8 cellular contexts compared by ENCODE assay signal in the genomic region with DNA sequence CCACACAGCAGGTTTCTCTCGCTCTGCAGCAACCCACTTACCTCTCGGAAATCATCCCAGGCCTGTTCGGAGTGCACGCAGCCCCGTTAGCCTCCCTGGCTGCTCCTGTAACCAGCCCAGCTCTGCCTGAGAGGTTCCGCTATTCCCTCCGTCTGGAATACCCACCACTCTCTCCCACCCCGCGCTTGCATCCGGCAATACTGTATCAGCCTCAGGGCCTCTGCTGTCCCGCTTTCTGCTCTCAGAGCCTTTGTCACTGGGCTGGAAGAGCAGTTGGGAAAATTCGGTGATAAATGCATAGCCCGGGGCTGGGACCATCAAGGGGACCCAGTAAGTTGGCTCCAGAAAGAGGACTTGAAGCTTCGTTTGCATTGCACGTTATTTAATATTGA. TPM values are rescaled to one million over a fixed set of nuclear protein-coding genes. Genes with fewer than 3 reads are reported as not detected.
A peak's percentile ranks its signal among the peaks of the same experiment; 100 is the strongest.
DNase-seq lines count a peak whose midpoint lies in the region; ATAC-seq and TF ChIP-seq lines count a peak whose summit lies in the region.

No MANE protein-coding gene starts in this region.

- no peak for TF ChIP-seq EP300 in upper lobe of left lung (IDR thresholded peaks at IDR 0.05)

- H3K4me1 ChIP-seq in left lung (peaks cover 26 to 61% of the 10 kb centered on the region in 2 donors), upper lobe of left lung (peaks cover 60 to 80% (median 72%) of the 10 kb centered on the region in 4 donors)

- peak; percentile 4 for ATAC-seq in left lung
- ATAC-seq in upper lobe of left lung (ENCODE audit: low FRiP score in 2 of 2), result no peak

- intact Hi-C loops in activated naive CD4-positive, alpha-beta T cell treated with anti-CD3 and anti-CD28 coated beads for 36 hours (cut with micrococcal nuclease), result loop anchor here (2.0 kb wide), 1 partner anchor 58 kb away; no protein-coding TSS in a partner anchor
- intact Hi-C loops in left lung (cut with DNase I), result no loop called here

- peak overlapping the region; percentile 33 to 49 for H3K4me3 ChIP-seq in left lung
- peak overlapping the region; percentile 42 to 63 (median 51) for H3K4me3 ChIP-seq in upper lobe of left lung

- H3K27me3 ChIP-seq in left lung, result no peaks in the 10 kb centered on the region
- no peaks in the 10 kb centered on the region for H3K27me3 ChIP-seq in upper lobe of left lung

- H3K27ac Mint-ChIP-seq in activated naive CD4-positive, alpha-beta T cell treated with anti-CD3 and anti-CD28 coated beads for 36 hours, result no peak overlapping the region
- peak overlapping the region; percentile 91 for H3K27ac Mint-ChIP-seq in activated naive CD8-positive, alpha-beta T cell

- H3K36me3 ChIP-seq in left lung, result no peaks in the 10 kb centered on the region
- no peaks in the 10 kb centered on the region for H3K36me3 ChIP-seq in upper lobe of left lung

- DNase-seq in activated naive CD4-positive, alpha-beta T cell treated with anti-CD3 and anti-CD28 coated beads for 36 hours, result no peak
- DNase-seq in activated naive CD4-positive, alpha-beta T cell treated with anti-CD3 and anti-CD28 coated beads, Interleukin-2, amount 50 U/mL, for 16 hours, result no peak
- peak in 1 of 2 donors; percentile 23 for DNase-seq in left lung
- no peak for DNase-seq in upper lobe of left lung
- no peak for DNase-seq in KBM-7
- DNase-seq in EL, result no peak
- DNase-seq in germinal center (ENCODE audit: low spot score), result no peak

- peaks cover 15% of the 10 kb centered on the region for H3K4me1 Mint-ChIP-seq in activated naive CD4-positive, alpha-beta T cell treated with anti-CD3 and anti-CD28 coated beads for 36 hours (ENCODE audit: low read depth)
- peaks cover 17% of the 10 kb centered on the region for H3K4me1 Mint-ChIP-seq in activated naive CD8-positive, alpha-beta T cell (ENCODE audit: low read depth)

- no peaks in the 10 kb centered on the region for H3K36me3 Mint-ChIP-seq in activated naive CD4-positive, alpha-beta T cell treated with anti-CD3 and anti-CD28 coated beads for 36 hours (ENCODE audit: low read depth)
- no peaks in the 10 kb centered on the region for H3K36me3 Mint-ChIP-seq in activated naive CD8-positive, alpha-beta T cell

- CTCF ChIA-PET in activated naive CD4-positive, alpha-beta T cell treated with anti-CD3 and anti-CD28 coated beads for 36 hours (lab: Charles Lee), result interaction anchor here (1.6 to 1.8 kb wide), 2 partner anchors 14 to 127 kb away, joined by 4 to 14 read pairs; no protein-coding TSS in a partner anchor

- WGBS in upper lobe of left lung, 2 donors, result 15 to 18% methylated on average over 11 to 15 of the region's 15 CpGs

- peak overlapping the region in 1 of 2 donors; percentile 65 for H3K27ac ChIP-seq in left lung
- H3K27ac ChIP-seq in upper lobe of left lung, result peak overlapping the region; percentile 72 to 82 (median 78)

- TF ChIP-seq POLR2A in upper lobe of left lung (IDR thresholded peaks at IDR 0.05), result no peak

- in situ Hi-C loops in KBM-7 (cut with MboI; ENCODE audit: low pct_unique_long_range_greater_than_20kb, low sequenced_read_pairs), result no loop called here

- H3K4me3 Mint-ChIP-seq in activated naive CD4-positive, alpha-beta T cell treated with anti-CD3 and anti-CD28 coated beads for 36 hours, result peak overlapping the region; percentile 92
- H3K4me3 Mint-ChIP-seq in activated naive CD8-positive, alpha-beta T cell, result peak overlapping the region; percentile 94

- peaks cover 3% of the 10 kb centered on the region for H3K27me3 Mint-ChIP-seq in activated naive CD4-positive, alpha-beta T cell treated with anti-CD3 and anti-CD28 coated beads for 36 hours (ENCODE audit: low read depth)
- no peaks in the 10 kb centered on the region for H3K27me3 Mint-ChIP-seq in activated naive CD8-positive, alpha-beta T cell

- no peak for TF ChIP-seq CTCF in left lung (IDR thresholded peaks at IDR 0.05)
- no peak for TF ChIP-seq CTCF in upper lobe of left lung (IDR thresholded peaks at IDR 0.05)

- H3K9me3 ChIP-seq in left lung (no peaks in the 10 kb centered on the region), upper lobe of left lung (no peaks in the 10 kb centered on the region)

- H3K9me3 Mint-ChIP-seq in activated naive CD4-positive, alpha-beta T cell treated with anti-CD3 and anti-CD28 coated beads for 36 hours, result no peaks in the 10 kb centered on the region
- no peaks in the 10 kb centered on the region for H3K9me3 Mint-ChIP-seq in activated naive CD8-positive, alpha-beta T cell (ENCODE audit: low read depth)

RNA-seq across cellular contexts. Expression of a gene that starts 0.8 kb away (rescaled TPM):
- 1 to 10 TPM in 1 of 2 experiments, under 1 TPM in 1; 0.52 to 1.6 TPM for total RNA-seq in activated naive CD4-positive, alpha-beta T cell treated with anti-CD3 and anti-CD28 coated beads for 36 hours
- 1 to 10 TPM; 3.3 to 6.9 TPM for total RNA-seq in left lung
- total RNA-seq in upper lobe of left lung, result 10 to 100 TPM in 2 of 6 donors, 1 to 10 TPM in 4; 4.1 to 49.2 (median 5.4) TPM

RNA-seq across cellular contexts. Expression of a gene that starts 31.8 kb away (rescaled TPM):
- 1 to 10 TPM; 3.7 to 3.9 TPM for total RNA-seq in activated naive CD4-positive, alpha-beta T cell treated with anti-CD3 and anti-CD28 coated beads for 36 hours
- total RNA-seq in left lung (1 to 10 TPM; 3.4 to 4.1 TPM), upper lobe of left lung (1 to 10 TPM; 3.1 to 7.3 (median 4.6) TPM)

RNA-seq across cellular contexts. Expression of a gene that starts 52.5 kb away (rescaled TPM):
- total RNA-seq in activated naive CD4-positive, alpha-beta T cell treated with anti-CD3 and anti-CD28 coated beads for 36 hours, result 1 to 10 TPM; 6.5 to 7.2 TPM
- total RNA-seq in left lung, result 10 to 100 TPM; 35.2 to 70.5 TPM
- 100 to 1,000 TPM in 1 of 6 donors, 10 to 100 TPM in 5; 35.0 to 115 (median 56.0) TPM for total RNA-seq in upper lobe of left lung

Comparison
In these comparisons a context has a peak if more than half of its experiments do, and no peak if none do; other contexts are left out.
1. RNA of a gene that starts 52.5 kb away (total RNA-seq): 35.2 to 70.5 TPM in left lung and 35.0 to 115 TPM in upper lobe of left lung; 6.5 to 7.2 TPM in activated naive CD4-positive, alpha-beta T cell treated with anti-CD3 and anti-CD28 coated beads for 36 hours; every median in the first group is over 4 times any median in the second.